8 cellular contexts compared by ENCODE assay signal in genomic region chr22:18730410-18730809, GRCh38.
DNase-seq lines count a peak whose midpoint lies in the region; ATAC-seq and TF ChIP-seq lines count a peak whose summit lies in the region.
"Not testable (repeated sequence)": the region's sequence is repeated elsewhere in the genome, so short reads cannot be mapped to it uniquely, and the experiment has no call there.

No MANE protein-coding gene starts in this region.

- H3K4me3 ChIP-seq in endodermal cell (ENCODE audit: low read length); sigmoid colon; testis: not testable (repeated sequence)

- not testable (repeated sequence) for H3K4me1 Mint-ChIP-seq in T-cell, endodermal cell

- not testable (repeated sequence) for TF ChIP-seq POLR2A in sigmoid colon (IDR thresholded peaks at IDR 0.05); testis (IDR thresholded peaks at IDR 0.05)

- not testable (repeated sequence) for H3K27ac ChIP-seq in endodermal cell (ENCODE audit: low read depth, low read length); sigmoid colon; testis

- DNase-seq in T-cell = peak in 27 of 34 experiments; percentile 0 to 75 (median 42)
- peak; percentile 1 for DNase-seq in activated T-helper 1 cell treated with Interleukin-2 at 50 U/mL for 16 hours (ENCODE audit: low read depth)
- DNase-seq in endodermal cell = peak; percentile 20
- DNase-seq in kidney tubule cell (ENCODE audit: low spot score) = peak; percentile 0
- peak; percentile 71 for DNase-seq in sigmoid colon
- DNase-seq in testis = peak; percentile 89

- WGBS in endodermal cell (ENCODE audit: insufficient coverage in 1 of 2, insufficient read length in 1 of 2), 2 experiments = 87 to 92% methylated on average over 2 to 3 of the region's 3 CpGs
- WGBS in sigmoid colon, 2 donors = 84 to 92% methylated on average over 3 of the region's 3 CpGs
- 66 to 72% methylated on average over 3 of the region's 3 CpGs for WGBS in testis, 2 donors

- H3K4me3 Mint-ChIP-seq in T-cell, endodermal cell: not testable (repeated sequence)

- H3K36me3 Mint-ChIP-seq in T-cell; endodermal cell (ENCODE audit: low read depth): not testable (repeated sequence)

- H3K27me3 ChIP-seq in endodermal cell (ENCODE audit: control insufficient read depth, insufficient read depth, low read length, poor library complexity, severe bottlenecking); sigmoid colon; testis: not testable (repeated sequence)

- not testable (repeated sequence) for H3K4me1 ChIP-seq in endodermal cell (ENCODE audit: control insufficient read depth, insufficient read depth, low read length); sigmoid colon; testis

- not testable (repeated sequence) for TF ChIP-seq EP300 in sigmoid colon (IDR thresholded peaks at IDR 0.05)

- H3K27me3 Mint-ChIP-seq in T-cell; endodermal cell (ENCODE audit: insufficient read depth): not testable (repeated sequence)

- not testable (repeated sequence) for H3K9me3 ChIP-seq in endodermal cell (ENCODE audit: control insufficient read depth, low read length); sigmoid colon; testis

- peak; percentile 94 for ATAC-seq in GM18498 (IDR thresholded peaks at IDR 0.05; ENCODE audit: unreplicated experiment)
- peak; percentile 93 for ATAC-seq in HG02981 (IDR thresholded peaks at IDR 0.05; ENCODE audit: unreplicated experiment)
- peak in 2 of 4 experiments; percentile 79 to 80 for ATAC-seq in T-cell (replicated peaks in 1 of 4)

- not testable (repeated sequence) for H3K36me3 ChIP-seq in endodermal cell (ENCODE audit: control insufficient read depth, insufficient read depth, low read length); sigmoid colon; testis (ENCODE audit: low read depth, missing control alignments)

- intact Hi-C loops in sigmoid colon (cut with DNase I); testis (cut with DNase I; ENCODE audit: low total_unique reads): not testable (repeated sequence)

- not testable (repeated sequence) for H3K9me3 Mint-ChIP-seq in T-cell, endodermal cell

- POLR2A ChIA-PET in T-cell (lab: Charles Lee) = not testable (repeated sequence)

- not testable (repeated sequence) for TF ChIP-seq CTCF in endodermal cell (conservative IDR thresholded peaks at IDR 0.05); sigmoid colon (IDR thresholded peaks at IDR 0.05); testis (IDR thresholded peaks at IDR 0.05)

- CTCF ChIA-PET in T-cell (lab: Charles Lee) = not testable (repeated sequence)

- H3K9ac ChIP-seq in endodermal cell (ENCODE audit: extremely low read depth, low read length, poor library complexity, severe bottlenecking) = not testable (repeated sequence)

- not testable (repeated sequence) for H3K27ac Mint-ChIP-seq in T-cell, endodermal cell

Comparison
In these comparisons a context has a peak if more than half of its experiments do, and no peak if none do; other contexts are left out.
1. DNase-seq: peak in every context shown above with its lines; median percentile 89 in testis; 71 in sigmoid colon; 42 in T-cell; 20 in endodermal cell; 1 in activated T-helper 1 cell treated with Interleukin-2 at 50 U/mL for 16 hours; 0 in kidney tubule cell.